8 cellular contexts compared by ENCODE assay signal in genomic region chr12:57941165-57941894, GRCh38. TPM values are rescaled to one million over a fixed set of nuclear protein-coding genes. Genes with fewer than 3 reads are reported as not detected.
DNase-seq lines count a peak whose midpoint lies in the region; ATAC-seq and TF ChIP-seq lines count a peak whose summit lies in the region.

A gene with protein sequence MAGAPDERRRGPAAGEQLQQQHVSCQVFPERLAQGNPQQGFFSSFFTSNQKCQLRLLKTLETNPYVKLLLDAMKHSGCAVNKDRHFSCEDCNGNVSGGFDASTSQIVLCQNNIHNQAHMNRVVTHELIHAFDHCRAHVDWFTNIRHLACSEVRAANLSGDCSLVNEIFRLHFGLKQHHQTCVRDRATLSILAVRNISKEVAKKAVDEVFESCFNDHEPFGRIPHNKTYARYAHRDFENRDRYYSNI (plus strand): TSS chr12:57941567. CDS start chr12:57941702, 135 bp downstream.

- H3K4me1 ChIP-seq in right cardiac atrium (ENCODE audit: control insufficient read depth, insufficient read depth, low read length) (no peaks in the 10 kb centered on the region), uterus (no peaks in the 10 kb centered on the region)

- H3K9me3 ChIP-seq in T-helper 17 cell (ENCODE audit: control insufficient read depth, low read length, poor library complexity, severe bottlenecking) (no peaks in the 10 kb centered on the region), right cardiac atrium (ENCODE audit: control insufficient read depth, low read length) (no peaks in the 10 kb centered on the region), uterus (no peaks in the 10 kb centered on the region)

- TF ChIP-seq POLR2A in uterus (IDR thresholded peaks at IDR 0.05), result peak; percentile 87 to 90

- no peaks in the 10 kb centered on the region for H3K36me3 ChIP-seq in uterus

- H3K27me3 Mint-ChIP-seq in T-helper 17 cell, result no peaks in the 10 kb centered on the region

- intact Hi-C loops in right cardiac atrium (cut with DNase I), result no loop called here
- intact Hi-C loops in uterus (cut with DNase I; ENCODE audit: low total_unique reads), result no loop called here

- peak within 1 kb of the TSS; percentile 98 for H3K27ac Mint-ChIP-seq in T-helper 17 cell

- no peaks in the 10 kb centered on the region for H3K27me3 ChIP-seq in right cardiac atrium (ENCODE audit: control insufficient read depth, insufficient read depth)
- no peaks in the 10 kb centered on the region for H3K27me3 ChIP-seq in uterus

- DNase-seq in NCI-H187 (lab: John Stamatoyannopoulos, UW) (peak; percentile 80 to 95), T-helper 17 cell (peak; percentile 74 to 87 (median 76)), right cardiac atrium (peak; percentile 90 to 97 (median 94)), pulmonary artery endothelial cell (ENCODE audit: low read depth, low spot score) (peak; percentile 52), uterus (peak; percentile 89)

- H3K4me3 Mint-ChIP-seq in T-helper 17 cell, result peak within 1 kb of the TSS; percentile 94

- no peak for TF ChIP-seq CTCF in uterus (IDR thresholded peaks at IDR 0.05)

- H3K4me1 Mint-ChIP-seq in T-helper 17 cell, result peaks cover 35% of the 10 kb centered on the region

- peak within 1 kb of the TSS; percentile 71 for H3K27ac ChIP-seq in angular gyrus (ENCODE audit: low read depth, low read length)
- peak within 1 kb of the TSS; percentile 91 for H3K27ac ChIP-seq in right cardiac atrium (ENCODE audit: low read length)
- peak within 1 kb of the TSS; percentile 78 to 82 for H3K27ac ChIP-seq in uterus

- peak within 1 kb of the TSS; percentile 72 for H3K4me3 ChIP-seq in right cardiac atrium (ENCODE audit: low read length)
- peak within 1 kb of the TSS; percentile 44 to 57 for H3K4me3 ChIP-seq in uterus

- ATAC-seq in GM18502 (IDR thresholded peaks at IDR 0.05; ENCODE audit: poor library complexity, unreplicated experiment) (peak; percentile 86), HG02943 (IDR thresholded peaks at IDR 0.05; ENCODE audit: low read depth, unreplicated experiment) (peak; percentile 83), T-helper 17 cell (peak; percentile 91), right cardiac atrium (peak; percentile 95)

- WGBS in right cardiac atrium, result under 1% methylated on average over 55 of the region's 55 CpGs

- H3K36me3 Mint-ChIP-seq in T-helper 17 cell (ENCODE audit: low read depth), result no peaks in the 10 kb centered on the region

RNA-seq across cellular contexts. Expression of the gene that starts here (rescaled TPM):
- total RNA-seq in T-helper 17 cell, result 1 to 10 TPM; 4.3 to 6.4 TPM
- 10 to 100 TPM in 2 of 4 donors, 1 to 10 TPM in 2; 6.4 to 11.9 (median 8.4) TPM for total RNA-seq in right cardiac atrium
- polyA plus RNA-seq in right cardiac atrium, result 14.3 TPM
- 8.4 and 10.6 TPM in 2 replicates for total RNA-seq in pulmonary artery endothelial cell
- total RNA-seq in uterus, result 10 to 100 TPM in 1 of 4 donors, 1 to 10 TPM in 3; 4.9 to 59.1 (median 8.6) TPM

Comparison
In these comparisons a context has a peak if more than half of its experiments do, and no peak if none do; other contexts are left out.
1. Peak in every context shown above with its lines: DNase-seq, ATAC-seq, H3K4me3 ChIP-seq and H3K27ac ChIP-seq.